ENCODE assay signal across 5 cellular contexts in genomic region chr2:218314764-218315163, GRCh38. TPM values are rescaled to one million over a fixed set of nuclear protein-coding genes. Genes with fewer than 3 reads are reported as not detected.
"Had no signal": no experiment of that assay in that cellular context is flagged by ENCODE, and none has a peak within 500 bp of the region (broad histone marks: within the 10 kb centered on the region; RNA-seq: fewer than 3 reads in every experiment).

No MANE protein-coding gene starts in this region.

RNA-seq across cellular contexts. Expression of gene CATIP, which starts 41.9 kb away (rescaled TPM):
- total RNA-seq: HT-29, IMR-90, M059J, Right ventricle myocardium superior, SJSA1 had no signal
- polyA plus RNA-seq: IMR-90 had no signal
